In the genomic region with DNA sequence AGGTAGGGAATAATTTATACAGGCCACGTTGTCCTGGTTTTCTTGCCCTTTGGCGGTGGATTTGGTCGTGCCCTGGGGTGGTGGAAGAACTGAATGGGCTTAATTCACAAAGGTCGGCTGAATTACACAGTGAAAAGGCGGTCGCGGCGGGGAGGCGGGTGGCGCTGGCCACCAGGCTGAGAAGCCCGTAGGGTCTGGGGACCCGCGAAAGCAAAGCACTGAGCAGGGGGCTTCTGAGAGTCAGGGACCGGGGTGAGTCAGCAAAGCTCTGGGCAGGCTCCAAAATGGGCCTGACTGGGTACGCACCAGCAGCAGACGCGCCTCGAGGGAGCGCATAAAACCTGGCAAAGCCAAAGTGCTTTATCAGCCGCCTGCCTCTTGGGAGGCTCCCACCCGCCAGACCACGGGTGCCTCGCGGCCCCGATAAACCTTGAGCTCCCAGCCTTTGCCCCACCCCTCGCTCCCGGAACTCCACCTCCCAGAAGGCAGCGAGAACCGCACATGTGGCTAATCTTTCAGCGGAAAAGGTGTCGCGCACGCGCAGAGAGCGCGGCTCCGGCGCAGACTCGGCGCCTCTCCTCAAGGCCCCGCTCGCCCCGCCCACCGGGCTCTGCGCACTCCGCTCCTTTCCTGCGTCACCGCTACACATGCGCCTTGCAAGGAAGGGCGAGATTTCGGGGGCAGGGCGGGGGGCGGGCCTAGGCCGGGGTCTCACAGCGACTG, we compare ENCODE assay signal across 8 cellular contexts. TPM values are rescaled to one million over a fixed set of nuclear protein-coding genes. Genes with fewer than 3 reads are reported as not detected.
DNase-seq lines count a peak whose midpoint lies in the region; ATAC-seq and TF ChIP-seq lines count a peak whose summit lies in the region.

No MANE protein-coding gene starts in this region.

- H3K9me3 ChIP-seq in spleen, result no peaks in the 10 kb centered on the region

- peaks cover 13 to 50% (median 34%) of the 10 kb centered on the region in 6 donors for H3K4me1 ChIP-seq in spleen

- H3K4me3 ChIP-seq in spleen, result peak overlapping the region; percentile 82 to 96 (median 86)

- TF ChIP-seq CTCF in spleen (IDR thresholded peaks at IDR 0.05 in 8 of 11, conservative IDR thresholded peaks at IDR 0.05 in 3 of 11), result no peak

- intact Hi-C loops in spleen (cut with DNase I; ENCODE audit: low total_unique reads), result loop anchor here (10.0 kb wide), 1 partner anchor 129 kb away; a partner anchor contains a TSS

- peak in 1 of 3 donors; percentile 84 for TF ChIP-seq POLR2A in spleen (IDR thresholded peaks at IDR 0.05)

- peak overlapping the region; percentile 65 to 91 (median 84) for H3K27ac ChIP-seq in spleen

- ATAC-seq in GM19023 (IDR thresholded peaks at IDR 0.05; ENCODE audit: unreplicated experiment), result peak; percentile 92
- ATAC-seq in HG03196 (IDR thresholded peaks at IDR 0.05; ENCODE audit: unreplicated experiment), result peak; percentile 89

- peak; percentile 98 for DNase-seq in AG08396 (ENCODE audit: low spot score)
- peak; percentile 98 for DNase-seq in NCI-H226
- DNase-seq in activated CD4-positive, CD25-positive, alpha-beta regulatory T cell (lab: John Stamatoyannopoulos, UW), result peak; percentile 97 to 99 (median 98)
- DNase-seq in central memory CD4-positive, alpha-beta T cell, result peak; percentile 99
- DNase-seq in inferior parietal cortex (ENCODE audit: extremely low spot score), result peak; percentile 99
- peak; percentile 100 for DNase-seq in spleen

- no peaks in the 10 kb centered on the region for H3K27me3 ChIP-seq in spleen (replicated peaks in 1 of 7)

- H3K36me3 ChIP-seq in spleen, result peaks cover 2 to 78% (median 68%) of the 10 kb centered on the region in 6 donors

- 3 to 6% (median 5%) methylated on average over 41 to 55 of the region's 55 CpGs for WGBS in spleen, 5 donors

RNA-seq across cellular contexts. Expression of a gene that starts 0.4 kb away (rescaled TPM):
- 10 to 100 TPM; 46.4 to 90.7 (median 69.8) TPM for total RNA-seq in spleen
- polyA plus RNA-seq in spleen, result 10 to 100 TPM; 35.3 to 67.3 (median 61.2) TPM

RNA-seq across cellular contexts. Expression of a gene that starts 11.0 kb away (rescaled TPM):
- total RNA-seq in spleen, result 100 to 1,000 TPM; 192 to 254 (median 204) TPM
- 100 to 1,000 TPM in 2 of 3 donors, 10 to 100 TPM in 1; 98.7 to 155 (median 137) TPM for polyA plus RNA-seq in spleen

RNA-seq across cellular contexts. Expression of a gene that starts 30.4 kb away (rescaled TPM):
- 10 to 100 TPM; 40.3 to 67.3 (median 54.2) TPM for total RNA-seq in spleen
- 10 to 100 TPM; 12.3 to 28.2 (median 15.8) TPM for polyA plus RNA-seq in spleen

RNA-seq across cellular contexts. Expression of a gene that starts 43.8 kb away (rescaled TPM):
- total RNA-seq in spleen, result under 1 TPM in 2 of 7 donors, not detected in 5; 0.28 to 0.68 TPM
- polyA plus RNA-seq in spleen, result under 1 TPM; 0.02 to 0.08 (median 0.03) TPM

RNA-seq across cellular contexts. Expression of a gene that starts 50.5 kb away (rescaled TPM):
- 10 to 100 TPM; 40.4 to 50.7 (median 46.3) TPM for total RNA-seq in spleen
- 10 to 100 TPM; 40.4 to 55.7 (median 52.8) TPM for polyA plus RNA-seq in spleen

Comparison
In these comparisons a context has a peak if more than half of its experiments do, and no peak if none do; other contexts are left out.
1. Peak in every context shown above with its lines: DNase-seq, ATAC-seq, H3K4me3 ChIP-seq and H3K27ac ChIP-seq.